In the genomic region with DNA sequence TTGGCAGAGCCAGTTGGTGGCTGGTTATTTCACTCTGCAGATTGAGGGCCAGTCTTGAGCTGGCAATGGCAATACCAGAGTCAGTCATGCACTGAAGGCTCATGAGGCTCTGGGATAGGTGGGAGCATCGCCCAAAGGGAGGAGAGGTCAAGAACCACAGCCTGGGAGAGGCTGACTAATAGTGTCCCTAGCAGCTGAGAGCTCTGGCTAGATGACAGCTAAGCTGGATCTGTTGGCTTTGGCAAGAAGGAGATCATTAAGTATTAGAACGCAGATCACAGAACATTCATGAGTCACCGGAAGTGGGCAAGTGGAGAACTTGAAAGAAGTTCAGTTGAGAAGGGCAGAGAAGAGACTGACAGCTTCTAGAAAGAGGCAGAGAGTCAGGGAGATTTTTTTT, we compare ENCODE assay signal across 16 cellular contexts.
DNase-seq lines count a peak whose midpoint lies in the region; FAIRE-seq and TF ChIP-seq lines count a peak whose summit lies in the region.
"Had no signal": no experiment of that assay in that cellular context is flagged by ENCODE, and none has a peak within 500 bp of the region (broad histone marks: within the 10 kb centered on the region; RNA-seq: fewer than 3 reads in every experiment).

No MANE protein-coding gene starts in this region.

- FAIRE-seq in H54 (lab: Jason Lieb, UNC): no peak

- no peak overlapping the region for H3K27ac ChIP-seq in colonic mucosa
- H3K27ac ChIP-seq: left lung had no signal

- intact Hi-C loops in colonic mucosa (cut with DNase I): no loop called here

- no peaks in the 10 kb centered on the region for H3K9me3 ChIP-seq in colonic mucosa
- H3K9me3 ChIP-seq: BE2C had no signal

- no peaks in the 10 kb centered on the region for H3K4me1 ChIP-seq in colonic mucosa
- H3K4me1 ChIP-seq: BE2C, left lung had no signal

- H3K9ac ChIP-seq in colonic mucosa (ENCODE audit: low read depth in 2 of 2, low read length in 2 of 2): no peak overlapping the region

- no peak overlapping the region for H3K4me3 ChIP-seq in colonic mucosa
- H3K4me3 ChIP-seq: left lung had no signal

- H3K36me3 ChIP-seq in colonic mucosa: no peaks in the 10 kb centered on the region
- H3K36me3 ChIP-seq: BE2C, left lung had no signal

- no peaks in the 10 kb centered on the region for H3K27me3 ChIP-seq in colonic mucosa
- H3K27me3 ChIP-seq: BE2C, left lung had no signal

- no peak for TF ChIP-seq CTCF in colonic mucosa (IDR thresholded peaks at IDR 0.05)

- TF ChIP-seq POLR2A in H54 (IDR thresholded peaks at IDR 0.05; ENCODE audit: low read depth, low read length): no peak
- no peak for TF ChIP-seq POLR2A in erythroblast (IDR thresholded peaks at IDR 0.05; ENCODE audit: low read length)

- DNase-seq in H54 (ENCODE audit: insufficient read length, low spot score): peak; percentile 1
- DNase-seq in NOMO-1 treated with dmso at 0.1 percent for 144 hours (lab: John Stamatoyannopoulos, UW; ENCODE audit: unreplicated experiment): peak; percentile 71
- DNase-seq in colonic mucosa: peak; percentile 16
- peak; percentile 10 for DNase-seq in myocyte (ENCODE audit: low read depth)
- DNase-seq in erythroblast (lab: John Stamatoyannopoulos, UW): no peak
- DNase-seq in superior temporal gyrus (ENCODE audit: extremely low spot score): no peak
- DNase-seq in activated CD4-positive, alpha-beta T cell treated with anti-CD3 and anti-CD28 coated beads for 1 hour: no peak
- no peak for DNase-seq in DMS79 treated with DMSO at 0.1 percent for 48 hours (lab: John Stamatoyannopoulos, UW)
- DNase-seq: activated CD4-positive, alpha-beta T cell treated with anti-CD3 and anti-CD28 coated beads, Interleukin-2, amount 50 U/mL, for 1 hour; BE2C; DMS53; left lung; MM.1S; naive thymus-derived CD8-positive, alpha-beta T cell; NCI-H2171 treated with DMSO at 0.1 percent for 48 hours; stimulated activated CD4-positive, alpha-beta T cell treated with anti-CD3 and anti-CD28 coated beads, Interleukin-4, amount 100 ng/mL, for 1 hour had no signal

Comparison
In these comparisons a context has a peak if more than half of its experiments do, and no peak if none do; other contexts are left out.
1. DNase-seq: peak in H54 (single experiment), NOMO-1 treated with dmso at 0.1 percent for 144 hours (single experiment), colonic mucosa (single experiment) and myocyte (single experiment); none in erythroblast (0 of 2), superior temporal gyrus (single experiment), activated CD4-positive, alpha-beta T cell treated with anti-CD3 and anti-CD28 coated beads for 1 hour (single experiment) and DMS79 treated with DMSO at 0.1 percent for 48 hours (single experiment).